Comparison of ENCODE assay signal across 16 cellular contexts in genomic region chr14:50014809-50015208, GRCh38.
DNase-seq lines count a peak whose midpoint lies in the region; ATAC-seq and TF ChIP-seq lines count a peak whose summit lies in the region.
"Had no signal": no experiment of that assay in that cellular context is flagged by ENCODE, and none has a peak within 500 bp of the region (broad histone marks: within the 10 kb centered on the region; RNA-seq: fewer than 3 reads in every experiment).

No MANE protein-coding gene starts in this region.

- peaks cover 5 to 24% (median 9%) of the 10 kb centered on the region in 3 donors for H3K36me3 Mint-ChIP-seq in CD8-positive, alpha-beta memory T cell
- H3K36me3 Mint-ChIP-seq in activated naive CD8-positive, alpha-beta T cell treated with anti-CD3 and anti-CD28 coated beads, Interleukin-2, amount 50 U/mL, for 24 hours (ENCODE audit: low read depth), result peaks cover 16% of the 10 kb centered on the region
- H3K36me3 Mint-ChIP-seq in natural killer cell treated with Interleukin-12 subunit alpha and Interleukin-12 subunit beta and Interleukin-15 and Interleukin-18, amount 100 ng/mL, for 72 hours, result peaks cover 17% of the 10 kb centered on the region
- peaks cover 1% of the 10 kb centered on the region for H3K36me3 Mint-ChIP-seq in progenitor cell of endocrine pancreas (ENCODE audit: insufficient read depth)

- H3K4me1 Mint-ChIP-seq in CD8-positive, alpha-beta memory T cell, result peaks cover 8 to 19% (median 10%) of the 10 kb centered on the region in 3 donors
- peaks cover 22% of the 10 kb centered on the region for H3K4me1 Mint-ChIP-seq in activated naive CD8-positive, alpha-beta T cell treated with anti-CD3 and anti-CD28 coated beads, Interleukin-2, amount 50 U/mL, for 24 hours
- peaks cover 25 to 31% of the 10 kb centered on the region in 2 donors for H3K4me1 Mint-ChIP-seq in natural killer cell treated with Interleukin-12 subunit alpha and Interleukin-12 subunit beta and Interleukin-15 and Interleukin-18, amount 100 ng/mL, for 72 hours (ENCODE audit: low read depth in 2 of 2)
- peaks cover 10% of the 10 kb centered on the region for H3K4me1 Mint-ChIP-seq in progenitor cell of endocrine pancreas (ENCODE audit: low read depth)

- no peak for ATAC-seq in activated naive CD8-positive, alpha-beta T cell treated with anti-CD3 and anti-CD28 coated beads, Interleukin-2, amount 50 U/mL, for 24 hours
- ATAC-seq in natural killer cell treated with Interleukin-12 subunit alpha and Interleukin-12 subunit beta and Interleukin-15 and Interleukin-18, amount 100 ng/mL, for 72 hours, result no peak
- ATAC-seq: GM23338 had no signal

- POLR2A ChIA-PET in CD8-positive, alpha-beta memory T cell (lab: Charles Lee), result interaction anchor here (0.6 kb wide), 1 partner anchor 152 kb away, joined by 5 read pairs; no protein-coding TSS in a partner anchor
- POLR2A ChIA-PET in HEK293 (lab: Yijun Ruan, JAX), result no interaction called here

- peaks cover 0 to 2% (median 0%) of the 10 kb centered on the region in 5 donors for H3K9me3 Mint-ChIP-seq in CD8-positive, alpha-beta memory T cell
- H3K9me3 Mint-ChIP-seq in activated naive CD8-positive, alpha-beta T cell treated with anti-CD3 and anti-CD28 coated beads, Interleukin-2, amount 50 U/mL, for 24 hours, result peaks cover 3% of the 10 kb centered on the region
- peaks cover 3% of the 10 kb centered on the region for H3K9me3 Mint-ChIP-seq in natural killer cell treated with Interleukin-12 subunit alpha and Interleukin-12 subunit beta and Interleukin-15 and Interleukin-18, amount 100 ng/mL, for 72 hours
- H3K9me3 Mint-ChIP-seq in progenitor cell of endocrine pancreas (ENCODE audit: low read depth), result peaks cover 3% of the 10 kb centered on the region
- H3K9me3 Mint-ChIP-seq: CD4-positive, alpha-beta T cell; GM23338 had no signal

- H3K27ac Mint-ChIP-seq in CD8-positive, alpha-beta memory T cell, result peak overlapping the region in 5 of 8 donors; percentile 5 to 78 (median 60)
- H3K27ac Mint-ChIP-seq in activated naive CD8-positive, alpha-beta T cell treated with anti-CD3 and anti-CD28 coated beads, Interleukin-2, amount 50 U/mL, for 24 hours, result peak overlapping the region; percentile 12
- peak overlapping the region; percentile 82 to 83 for H3K27ac Mint-ChIP-seq in natural killer cell treated with Interleukin-12 subunit alpha and Interleukin-12 subunit beta and Interleukin-15 and Interleukin-18, amount 100 ng/mL, for 72 hours
- no peak overlapping the region for H3K27ac Mint-ChIP-seq in progenitor cell of endocrine pancreas
- H3K27ac Mint-ChIP-seq: CD4-positive, alpha-beta T cell; GM23338 had no signal

- H3K27me3 ChIP-seq in CD8-positive, alpha-beta memory T cell (ENCODE audit: insufficient read depth, low read length, poor library complexity, severe bottlenecking), result no peaks in the 10 kb centered on the region

- no peaks in the 10 kb centered on the region for H3K27me3 Mint-ChIP-seq in CD8-positive, alpha-beta memory T cell
- H3K27me3 Mint-ChIP-seq in activated naive CD8-positive, alpha-beta T cell treated with anti-CD3 and anti-CD28 coated beads, Interleukin-2, amount 50 U/mL, for 24 hours, result no peaks in the 10 kb centered on the region
- H3K27me3 Mint-ChIP-seq in natural killer cell treated with Interleukin-12 subunit alpha and Interleukin-12 subunit beta and Interleukin-15 and Interleukin-18, amount 100 ng/mL, for 72 hours, result no peaks in the 10 kb centered on the region
- H3K27me3 Mint-ChIP-seq in progenitor cell of endocrine pancreas, result peaks cover 11% of the 10 kb centered on the region
- H3K27me3 Mint-ChIP-seq: CD4-positive, alpha-beta T cell had no signal

- no peaks in the 10 kb centered on the region for H3K4me1 ChIP-seq in CD8-positive, alpha-beta memory T cell (ENCODE audit: insufficient read depth, low read length)
- H3K4me1 ChIP-seq in HEK293 (ENCODE audit: control insufficient read depth, insufficient read depth, low read length), result no peaks in the 10 kb centered on the region

- CTCF ChIA-PET in CD8-positive, alpha-beta memory T cell (lab: Charles Lee), result interaction anchor here (1.1 to 3.0 kb wide), 3 partner anchors 11 to 152 kb away, joined by 3 to 12 read pairs (median 5); no protein-coding TSS in a partner anchor
- CTCF ChIA-PET in HEK293 (lab: Yijun Ruan, JAX), result no interaction called here

- no peaks in the 10 kb centered on the region for H3K9me3 ChIP-seq in CD8-positive, alpha-beta memory T cell (ENCODE audit: low read length)
- no peaks in the 10 kb centered on the region for H3K9me3 ChIP-seq in HEK293 (ENCODE audit: control insufficient read depth, insufficient read depth, low read depth, low read length)

- H3K36me3 ChIP-seq in CD8-positive, alpha-beta memory T cell (ENCODE audit: insufficient read depth, low read length), result no peaks in the 10 kb centered on the region
- no peaks in the 10 kb centered on the region for H3K36me3 ChIP-seq in HEK293 (ENCODE audit: control insufficient read depth in 2 of 2, insufficient read depth in 1 of 2, low read length in 2 of 2)

- DNase-seq in CD8-positive, alpha-beta memory T cell, result no peak
- no peak for DNase-seq in activated naive CD8-positive, alpha-beta T cell treated with anti-CD3 and anti-CD28 coated beads, Interleukin-2, amount 50 U/mL, for 24 hours
- DNase-seq in natural killer cell treated with Interleukin-12 subunit alpha and Interleukin-12 subunit beta and Interleukin-15 and Interleukin-18, amount 100 ng/mL, for 72 hours (ENCODE audit: low spot score), result no peak
- no peak for DNase-seq in NCI-H526 treated with DMSO at 0.1 percent for 48 hours (lab: John Stamatoyannopoulos, UW)
- no peak for DNase-seq in NCI-H524 (lab: John Stamatoyannopoulos, UW)
- no peak for DNase-seq in progenitor cell of endocrine pancreas (ENCODE audit: low spot score, unreplicated experiment)
- DNase-seq: ACHN; AML-193; CD4-positive, alpha-beta T cell; DMS79; NCI-H1436 treated with DMSO at 0.1 percent for 48 hours; NCI-H2029 treated with DMSO at 0.1 percent for 48 hours; SIG-M5 had no signal

- H3K27ac ChIP-seq in CD8-positive, alpha-beta memory T cell (ENCODE audit: low read depth, low read length), result no peak overlapping the region
- no peak overlapping the region for H3K27ac ChIP-seq in HEK293 (ENCODE audit: extremely low read depth, low read depth, low read length)
- H3K27ac ChIP-seq: KMS-11 had no signal

- no peak for TF ChIP-seq CTCF in HEK293 (tag by site-specific recombination; IDR thresholded peaks at IDR 0.05)
- no peak for TF ChIP-seq CTCF in progenitor cell of endocrine pancreas (IDR thresholded peaks at IDR 0.05; ENCODE audit: unreplicated experiment)

- H3K4me3 ChIP-seq in CD8-positive, alpha-beta memory T cell (ENCODE audit: low read length), result no peak overlapping the region
- no peak overlapping the region for H3K4me3 ChIP-seq in HEK293 (ENCODE audit: low read depth, low read length)
- H3K4me3 ChIP-seq: GM23338 had no signal

- no peak overlapping the region for H3K4me3 Mint-ChIP-seq in CD8-positive, alpha-beta memory T cell
- H3K4me3 Mint-ChIP-seq in activated naive CD8-positive, alpha-beta T cell treated with anti-CD3 and anti-CD28 coated beads, Interleukin-2, amount 50 U/mL, for 24 hours, result no peak overlapping the region
- H3K4me3 Mint-ChIP-seq in natural killer cell treated with Interleukin-12 subunit alpha and Interleukin-12 subunit beta and Interleukin-15 and Interleukin-18, amount 100 ng/mL, for 72 hours, result no peak overlapping the region
- no peak overlapping the region for H3K4me3 Mint-ChIP-seq in progenitor cell of endocrine pancreas (ENCODE audit: low read depth)
- H3K4me3 Mint-ChIP-seq: CD4-positive, alpha-beta T cell; GM23338 had no signal

TF ChIP-seq in HEK293, 187 proteins besides CTCF, POLR2A, EP300 and RAD21:
- TF ChIP-seq ZNF366 (tag by site-specific recombination; conservative IDR thresholded peaks at IDR 0.05) (peak; percentile 87), OVOL3 (tag by site-specific recombination; IDR thresholded peaks at IDR 0.05) (no peak), ZNF155 (tag by site-specific recombination; IDR thresholded peaks at IDR 0.05) (no peak), REPIN1 (tag by site-specific recombination; IDR thresholded peaks at IDR 0.05; ENCODE audit: low read depth) (no peak), PRDM1 (tag by site-specific recombination; IDR thresholded peaks at IDR 0.05) (peak; percentile 45; the same call in 1 of the 2 replicates), ZNF23 (tag by site-specific recombination; IDR thresholded peaks at IDR 0.05; ENCODE audit: borderline replicate concordance) (no peak)
- TF ChIP-seq, protein P1, sequence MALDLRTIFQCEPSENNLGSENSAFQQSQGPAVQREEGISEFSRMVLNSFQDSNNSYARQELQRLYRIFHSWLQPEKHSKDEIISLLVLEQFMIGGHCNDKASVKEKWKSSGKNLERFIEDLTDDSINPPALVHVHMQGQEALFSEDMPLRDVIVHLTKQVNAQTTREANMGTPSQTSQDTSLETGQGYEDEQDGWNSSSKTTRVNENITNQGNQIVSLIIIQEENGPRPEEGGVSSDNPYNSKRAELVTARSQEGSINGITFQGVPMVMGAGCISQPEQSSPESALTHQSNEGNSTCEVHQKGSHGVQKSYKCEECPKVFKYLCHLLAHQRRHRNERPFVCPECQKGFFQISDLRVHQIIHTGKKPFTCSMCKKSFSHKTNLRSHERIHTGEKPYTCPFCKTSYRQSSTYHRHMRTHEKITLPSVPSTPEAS (tag by site-specific recombination; IDR thresholded peaks at IDR 0.05), result no peak
- TF ChIP-seq, protein P2, sequence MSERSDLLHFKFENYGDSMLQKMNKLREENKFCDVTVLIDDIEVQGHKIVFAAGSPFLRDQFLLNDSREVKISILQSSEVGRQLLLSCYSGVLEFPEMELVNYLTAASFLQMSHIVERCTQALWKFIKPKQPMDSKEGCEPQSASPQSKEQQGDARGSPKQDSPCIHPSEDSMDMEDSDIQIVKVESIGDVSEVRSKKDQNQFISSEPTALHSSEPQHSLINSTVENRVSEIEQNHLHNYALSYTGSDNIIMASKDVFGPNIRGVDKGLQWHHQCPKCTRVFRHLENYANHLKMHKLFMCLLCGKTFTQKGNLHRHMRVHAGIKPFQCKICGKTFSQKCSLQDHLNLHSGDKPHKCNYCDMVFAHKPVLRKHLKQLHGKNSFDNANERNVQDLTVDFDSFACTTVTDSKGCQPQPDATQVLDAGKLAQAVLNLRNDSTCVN (tag by site-specific recombination; optimal IDR thresholded peaks at IDR 0.05), result no peak
